In genomic region chr10:52779541-52780390, GRCh38 we compare ENCODE assay signal across 1 cellular context.
TF ChIP-seq lines count a peak whose summit lies in the region.

No MANE protein-coding gene starts in this region.

TF ChIP-seq in GM12878, 131 proteins besides CTCF, POLR2A, EP300 and RAD21 (continued from another document):
- TF ChIP-seq IRF3 (IDR thresholded peaks at IDR 0.05): no peak
